Comparison of ENCODE assay signal across 24 cellular contexts in the genomic region with DNA sequence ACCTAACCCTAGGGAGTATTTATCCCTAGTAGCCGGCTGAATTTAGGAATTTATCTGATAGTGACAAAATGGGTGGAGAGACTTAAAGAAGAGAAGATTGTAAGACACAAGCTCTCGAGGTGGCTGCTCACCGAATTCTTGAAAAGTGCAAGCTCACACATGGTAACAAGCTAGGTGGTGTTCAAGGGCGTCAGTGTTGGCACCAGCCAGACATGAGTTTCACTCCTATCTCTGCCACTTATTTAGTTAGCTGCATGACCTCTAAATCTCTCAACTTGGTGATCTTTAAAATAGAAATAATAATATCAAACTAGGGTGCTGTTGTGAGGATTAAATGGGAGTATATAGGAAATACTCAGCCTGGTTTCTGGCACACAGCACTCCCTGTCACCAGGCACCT.
"Had no signal": no experiment of that assay in that cellular context is flagged by ENCODE, and none has a peak within 500 bp of the region (broad histone marks: within the 10 kb centered on the region; RNA-seq: fewer than 3 reads in every experiment).

No MANE protein-coding gene starts in this region.

- FAIRE-seq: astrocyte, small intestine, urothelium cell line had no signal

- H3K4me2 ChIP-seq: neural progenitor cell had no signal

- H3K4me1 Mint-ChIP-seq: activated naive CD8-positive, alpha-beta T cell treated with anti-CD3 and anti-CD28 coated beads for 36 hours; stimulated activated effector memory CD8-positive, alpha-beta T cell treated with anti-CD3 and anti-CD28 coated beads, Interleukin-12 subunit alpha, Interleukin-12 subunit beta, amount 100 ng/mL, for 72 hours; stimulated activated naive CD8-positive, alpha-beta T cell treated with anti-CD3 and anti-CD28 coated beads, Interleukin-15, amount 100 ng/mL, for 72 hours; T-helper 17 cell had no signal

- H3K27me3 ChIP-seq: foreskin keratinocyte, neural progenitor cell, right lobe of liver, transverse colon had no signal

- H2AFZ ChIP-seq: neural progenitor cell had no signal

- H3K36me3 ChIP-seq: neural progenitor cell, right lobe of liver, transverse colon had no signal

- H3K36me3 Mint-ChIP-seq: naive thymus-derived CD8-positive, alpha-beta T cell; neural progenitor cell; stimulated activated effector memory CD8-positive, alpha-beta T cell treated with anti-CD3 and anti-CD28 coated beads, Interleukin-12 subunit alpha, Interleukin-12 subunit beta, amount 100 ng/mL, for 72 hours had no signal

- H3K9ac ChIP-seq: neural progenitor cell had no signal

- H3K9me3 ChIP-seq: psoas muscle, right lobe of liver, transverse colon had no signal

- DNase-seq: activated CD4-positive, alpha-beta T cell treated with anti-CD3 and anti-CD28 coated beads for 4 hours; activated CD4-positive, alpha-beta T cell treated with anti-CD3 and anti-CD28 coated beads, Interleukin-2, amount 50 U/mL, for 48 hours; activated CD4-positive, CD25-positive, alpha-beta regulatory T cell; activated naive CD4-positive, alpha-beta T cell treated with Interleukin-2 at 50 U/mL for 16 hours; activated naive CD8-positive, alpha-beta T cell treated with anti-CD3 and anti-CD28 coated beads for 36 hours; activated T-cell treated with anti-CD3 and anti-CD28 coated beads, Interleukin-2, amount 50 U/mL, for 48 hours; cerebellar nuclear complex; foreskin keratinocyte; islet precursor cell; naive thymus-derived CD8-positive, alpha-beta T cell; psoas muscle; right lobe of liver; small intestine; stimulated activated CD4-positive, alpha-beta T cell treated with anti-CD3 and anti-CD28 coated beads, Interleukin-2, amount 100 ng/mL, for 24 hours; stimulated activated naive CD8-positive, alpha-beta T cell treated with anti-CD3 and anti-CD28 coated beads, Interleukin-15, amount 100 ng/mL, for 72 hours; SW 1271; T-helper 17 cell; transverse colon had no signal

- H3K4me1 ChIP-seq: neural progenitor cell, right lobe of liver had no signal

- H3K4me3 ChIP-seq: lung, neural progenitor cell, psoas muscle, right lobe of liver, transverse colon had no signal

- H3K4me3 Mint-ChIP-seq: activated naive CD8-positive, alpha-beta T cell treated with anti-CD3 and anti-CD28 coated beads for 36 hours; naive thymus-derived CD8-positive, alpha-beta T cell; neural progenitor cell; stimulated activated effector memory CD8-positive, alpha-beta T cell treated with anti-CD3 and anti-CD28 coated beads, Interleukin-12 subunit alpha, Interleukin-12 subunit beta, amount 100 ng/mL, for 72 hours; stimulated activated naive CD8-positive, alpha-beta T cell treated with anti-CD3 and anti-CD28 coated beads, Interleukin-15, amount 100 ng/mL, for 72 hours; T-helper 17 cell had no signal

- H3K27ac ChIP-seq: epithelial cell of prostate, foreskin keratinocyte, neural progenitor cell, psoas muscle, right lobe of liver, transverse colon had no signal

- ATAC-seq: foreskin keratinocyte; naive thymus-derived CD8-positive, alpha-beta T cell; psoas muscle; right lobe of liver; stimulated activated effector memory CD8-positive, alpha-beta T cell treated with anti-CD3 and anti-CD28 coated beads, Interleukin-12 subunit alpha, Interleukin-12 subunit beta, amount 100 ng/mL, for 72 hours; stimulated activated naive CD8-positive, alpha-beta T cell treated with anti-CD3 and anti-CD28 coated beads, Interleukin-15, amount 100 ng/mL, for 72 hours; T-helper 17 cell had no signal

- H3K27ac Mint-ChIP-seq: activated naive CD8-positive, alpha-beta T cell treated with anti-CD3 and anti-CD28 coated beads for 36 hours; naive thymus-derived CD8-positive, alpha-beta T cell; stimulated activated effector memory CD8-positive, alpha-beta T cell treated with anti-CD3 and anti-CD28 coated beads, Interleukin-12 subunit alpha, Interleukin-12 subunit beta, amount 100 ng/mL, for 72 hours; stimulated activated naive CD8-positive, alpha-beta T cell treated with anti-CD3 and anti-CD28 coated beads, Interleukin-15, amount 100 ng/mL, for 72 hours; T-helper 17 cell had no signal
